ENCODE assay signal across 1 cellular context in genomic region chr1:214337015-214337414, GRCh38.
TF ChIP-seq lines count a peak whose summit lies in the region.

No MANE protein-coding gene starts in this region.

TF ChIP-seq in IMR-90, 13 proteins besides CTCF, POLR2A, EP300 and RAD21:
- TF ChIP-seq CHD1 (IDR thresholded peaks at IDR 0.05; ENCODE audit: low read depth, low read length) (no peak), ELK1 (IDR thresholded peaks at IDR 0.05; ENCODE audit: borderline replicate concordance, low read depth, low read length) (no peak), SMC3 (IDR thresholded peaks at IDR 0.05; ENCODE audit: low read depth, low read length) (no peak), USF2 (IDR thresholded peaks at IDR 0.05; ENCODE audit: low read depth, low read length) (no peak), MAZ (IDR thresholded peaks at IDR 0.05; ENCODE audit: borderline replicate concordance, low read depth, low read length) (no peak), MAFK (IDR thresholded peaks at IDR 0.05; ENCODE audit: low read depth, low read length) (no peak), NFE2L2 (IDR thresholded peaks at IDR 0.05; ENCODE audit: low read depth, low read length) (no peak), MXI1 (IDR thresholded peaks at IDR 0.05; ENCODE audit: borderline replicate concordance, low read depth, low read length) (no peak), FOS (IDR thresholded peaks at IDR 0.05; ENCODE audit: low read depth, low read length) (no peak), CEBPB (IDR thresholded peaks at IDR 0.05; ENCODE audit: low read depth, low read length) (no peak), BHLHE40 (IDR thresholded peaks at IDR 0.05; ENCODE audit: low read depth, low read length) (no peak), RFX5 (IDR thresholded peaks at IDR 0.05; ENCODE audit: low read depth, low read length) (no peak), RCOR1 (IDR thresholded peaks at IDR 0.05; ENCODE audit: insufficient replicate concordance, low read length) (no peak)
